ENCODE assay signal across 9 cellular contexts in genomic region chr13:59281453-59281852, GRCh38.
"Had no signal": no experiment of that assay in that cellular context is flagged by ENCODE, and none has a peak within 500 bp of the region (broad histone marks: within the 10 kb centered on the region; RNA-seq: fewer than 3 reads in every experiment).

No MANE protein-coding gene starts in this region.

- H3K36me3 Mint-ChIP-seq: IgD-negative memory B cell had no signal

- FAIRE-seq: HepG2, HTR-8/SVneo, K562 had no signal

- DNase-seq: IMR-90, KBM-7, KG1 had no signal

- H3K27me3 Mint-ChIP-seq: IgD-negative memory B cell had no signal

- ATAC-seq: HepG2, K562 had no signal

- H3K4me3 ChIP-seq: K562 had no signal

- H3K27ac Mint-ChIP-seq: IgD-negative memory B cell had no signal

- H3K4me2 ChIP-seq: KMS-11 had no signal

- H3K4me1 Mint-ChIP-seq: IgD-negative memory B cell had no signal

- H3K9ac ChIP-seq: KMS-11 had no signal

- H3K4me3 Mint-ChIP-seq: IgD-negative memory B cell had no signal

- H3K27ac ChIP-seq: HL-60, KMS-11 had no signal
